ENCODE assay signal across 13 cellular contexts in genomic region chr11:128247235-128247594, GRCh38.
"Had no signal": no experiment of that assay in that cellular context is flagged by ENCODE, and none has a peak within 500 bp of the region (broad histone marks: within the 10 kb centered on the region; RNA-seq: fewer than 3 reads in every experiment).

No MANE protein-coding gene starts in this region.

- H3K4me3 ChIP-seq: heart right ventricle had no signal

- H3K27me3 ChIP-seq: heart right ventricle, neutrophil had no signal

- H3K36me3 ChIP-seq: heart right ventricle, neutrophil had no signal

- DNase-seq: activated CD4-positive, alpha-beta T cell treated with anti-CD3 and anti-CD28 coated beads, Interleukin-2, amount 10 ng/mL, durations not matched to agents 7 days and 5 days; activated CD4-positive, CD25-positive, alpha-beta regulatory T cell; activated CD8-positive, alpha-beta memory T cell treated with anti-CD3 and anti-CD28 coated beads for 24 hours; activated naive CD4-positive, alpha-beta T cell treated with anti-CD3 and anti-CD28 coated beads for 36 hours; foreskin melanocyte; heart right ventricle; kidney; naive B cell; stimulated activated CD4-positive, alpha-beta T cell treated with anti-CD3 and anti-CD28 coated beads, Interleukin-2, amount 100 ng/mL, for 24 hours; stimulated activated naive B cell treated with anti-CD40 and anti-IgM and Interleukin-4, amounts not matched to agents 10 μg/mL and 1 μg/mL and 100 μg/mL, for 72 hours; T-helper 2 cell had no signal

- H3K27ac ChIP-seq: heart right ventricle, neutrophil had no signal

- H3K9me3 ChIP-seq: heart right ventricle, neutrophil had no signal

- ATAC-seq: activated T-helper 17 cell treated with anti-CD3 and anti-CD28 coated beads, Interleukin-2, amount 50 U/mL, for 72 hours; stimulated activated naive B cell treated with anti-CD40 and anti-IgM and Interleukin-4, amounts not matched to agents 10 μg/mL and 1 μg/mL and 100 μg/mL, for 72 hours had no signal
